In genomic region chr17:42517516-42517915, GRCh38 we compare ENCODE assay signal across 8 cellular contexts. TPM values are rescaled to one million over a fixed set of nuclear protein-coding genes. Genes with fewer than 3 reads are reported as not detected.
A peak's percentile ranks its signal among the peaks of the same experiment; 100 is the strongest.
DNase-seq lines count a peak whose midpoint lies in the region; ATAC-seq and TF ChIP-seq lines count a peak whose summit lies in the region.

No MANE protein-coding gene starts in this region.

- peak overlapping the region; percentile 83 to 93 for H3K27ac ChIP-seq in left lung

- ATAC-seq in left lung (peak; percentile 78), HG03442 (IDR thresholded peaks at IDR 0.05; ENCODE audit: unreplicated experiment) (no peak)

- H3K4me3 ChIP-seq in left lung, result no peak overlapping the region

- no peaks in the 10 kb centered on the region for H3K9me3 ChIP-seq in left lung

- no peaks in the 10 kb centered on the region for H3K27me3 ChIP-seq in left lung

- peaks cover 0 to 65% of the 10 kb centered on the region in 2 donors for H3K36me3 ChIP-seq in left lung

- peak; percentile 90 to 97 for TF ChIP-seq CTCF in left lung (IDR thresholded peaks at IDR 0.05)

- intact Hi-C loops in left lung (cut with DNase I), result loop anchor here in 1 of 2 donors (5.0 kb wide), 1 partner anchor 95 kb away; the partner anchor contains the start of gene CAVIN1

- DNase-seq in NCI-H345 (lab: John Stamatoyannopoulos, UW) (peak; percentile 59), NCI-H345 treated with DMSO at 0.1 percent for 48 hours (lab: John Stamatoyannopoulos, UW; ENCODE audit: unreplicated experiment) (no peak), NCI-H446 treated with DMSO at 0.1 percent for 48 hours (lab: John Stamatoyannopoulos, UW) (peak; percentile 48), cerebellum (ENCODE audit: low spot score) (peak; percentile 47), left lung (peak; percentile 89 to 93)
- peak; percentile 69 to 85 for DNase-seq in activated CD4-positive, alpha-beta T cell treated with anti-CD3 and anti-CD28 coated beads for 4 hours
- peak; percentile 82 to 84 for DNase-seq in stimulated activated CD4-positive, alpha-beta T cell treated with anti-CD3 and anti-CD28 coated beads, Interleukin-2, amount 100 ng/mL, for 48 hours

- peaks cover 54 to 58% of the 10 kb centered on the region in 2 donors for H3K4me1 ChIP-seq in left lung

RNA-seq across cellular contexts. Expression of gene NAGLU, which starts 18.5 kb away (rescaled TPM):
- 8.8 TPM for total RNA-seq in cerebellum
- 10 to 100 TPM; 41.5 to 56.2 TPM for total RNA-seq in left lung

RNA-seq across cellular contexts. Expression of gene HSD17B1, which starts 35.2 kb away (rescaled TPM):
- total RNA-seq in cerebellum (1.8 TPM), left lung (1 to 10 TPM; 1.2 to 1.7 TPM)

RNA-seq across cellular contexts. Expression of gene COASY, which starts 44.4 kb away (rescaled TPM):
- total RNA-seq in cerebellum (5.6 TPM), left lung (100 to 1,000 TPM in 1 of 2 donors, 10 to 100 TPM in 1; 66.5 to 116 TPM)

RNA-seq across cellular contexts. Expression of gene MLX, which starts 49.4 kb away (rescaled TPM):
- total RNA-seq in cerebellum (21.6 TPM), left lung (10 to 100 TPM; 56.3 to 73.7 TPM)

RNA-seq across cellular contexts. Expression of gene ATP6V0A1, which starts 58.8 kb away (rescaled TPM):
- total RNA-seq in cerebellum (210 TPM), left lung (100 to 1,000 TPM in 1 of 2 donors, 10 to 100 TPM in 1; 95.9 to 103 TPM)

Comparison
In these comparisons a context has a peak if more than half of its experiments do, and no peak if none do; other contexts are left out.
1. RNA of gene COASY, which starts 44.4 kb away (total RNA-seq): 66.5 to 116 TPM in left lung; 5.6 TPM in cerebellum (single experiment); every median in the first group is over 10 times any median in the second.